Comparison of ENCODE assay signal across 8 cellular contexts in genomic region chr9:107282759-107283620, GRCh38. TPM values are rescaled to one million over a fixed set of nuclear protein-coding genes. Genes with fewer than 3 reads are reported as not detected.
DNase-seq lines count a peak whose midpoint lies in the region; ATAC-seq and TF ChIP-seq lines count a peak whose summit lies in the region.

Gene RAD23B (plus strand): TSS chr9:107283279. CDS start chr9:107283630, 351 bp downstream.

- no peaks in the 10 kb centered on the region for H3K9me3 ChIP-seq in CD8-positive, alpha-beta T cell (ENCODE audit: low read length)
- no peaks in the 10 kb centered on the region for H3K9me3 ChIP-seq in lung (ENCODE audit: control insufficient read depth in 2 of 2, insufficient read depth in 1 of 2, low read length in 1 of 2)

- WGBS in lung, 2 donors: 0% methylated on average over 91 to 100 of the region's 100 CpGs

- H3K4me1 ChIP-seq in CD8-positive, alpha-beta T cell (ENCODE audit: insufficient read depth, low read length): peaks cover 37% of the 10 kb centered on the region
- peaks cover 2 to 4% of the 10 kb centered on the region in 2 donors for H3K4me1 ChIP-seq in lung (ENCODE audit: control insufficient read depth in 2 of 2, insufficient read depth in 2 of 2, low read length in 2 of 2)

- H3K9me3 Mint-ChIP-seq in CD8-positive, alpha-beta T cell: no peaks in the 10 kb centered on the region

- H3K27ac Mint-ChIP-seq in CD8-positive, alpha-beta T cell: peak within 1 kb of the TSS; percentile 94

- intact Hi-C loops in CD8-positive, alpha-beta T cell (cut with DNase I, micrococcal nuclease): loop anchor here (1.0 to 10.0 kb wide), 7 partner anchors 34 to 1836 kb away; partner anchors contain the start of genes ABITRAM (in 2 of the 2), ELP1 (in 2 of the 2), TMEM38B (in 2 of the 2) and TMEM245 (in 1 of the 2)

- peak; percentile 96 to 99 (median 97) for DNase-seq in CD8-positive, alpha-beta T cell
- DNase-seq in HS-27A (ENCODE audit: low read depth) (peak; percentile 92), NK-92 (lab: John Stamatoyannopoulos, UW; ENCODE audit: unreplicated experiment) (peak; percentile 86), lung (ENCODE audit: low spot score) (peak; percentile 98)
- DNase-seq in activated CD8-positive, alpha-beta memory T cell treated with anti-CD3 and anti-CD28 coated beads for 1 hour (ENCODE audit: extremely low read depth in 1 of 2, low read depth in 1 of 2): peak; percentile 93 to 98
- DNase-seq in effector CD4-positive, alpha-beta T cell: peak; percentile 97
- DNase-seq in stimulated activated CD4-positive, alpha-beta T cell treated with anti-CD3 and anti-CD28 coated beads, TNF-alpha, amount 100 ng/mL, for 4 hours (ENCODE audit: low read depth in 3 of 3): peak; percentile 98 to 99 (median 98)

- H3K4me3 ChIP-seq in CD8-positive, alpha-beta T cell (ENCODE audit: low read depth, low read length): peak within 1 kb of the TSS; percentile 69
- peak within 1 kb of the TSS; percentile 98 for H3K4me3 ChIP-seq in lung

- H3K27ac ChIP-seq in CD8-positive, alpha-beta T cell (ENCODE audit: low read depth, low read length): peak within 1 kb of the TSS; percentile 81
- peak within 1 kb of the TSS; percentile 99 to 100 for H3K27ac ChIP-seq in lung (ENCODE audit: low read depth in 1 of 2, low read length in 1 of 2)

- CTCF ChIA-PET in CD8-positive, alpha-beta T cell (lab: Charles Lee): interaction anchor here (1.2 to 2.8 kb wide), 4 partner anchors 16 to 61 kb away, joined by 3 to 14 read pairs (median 4); no protein-coding TSS in a partner anchor

- POLR2A ChIA-PET in CD8-positive, alpha-beta T cell (lab: Charles Lee): interaction anchor here (0.8 to 1.6 kb wide), 6 partner anchors 10 to 58 kb away, joined by 3 to 7 read pairs (median 4); no protein-coding TSS in a partner anchor

- no peaks in the 10 kb centered on the region for H3K27me3 Mint-ChIP-seq in CD8-positive, alpha-beta T cell (ENCODE audit: low read depth)

- H3K27me3 ChIP-seq in CD8-positive, alpha-beta T cell (ENCODE audit: insufficient read depth, low read length): no peaks in the 10 kb centered on the region
- no peaks in the 10 kb centered on the region for H3K27me3 ChIP-seq in lung (ENCODE audit: control insufficient read depth, insufficient read depth)

- peaks cover 42% of the 10 kb centered on the region for H3K4me1 Mint-ChIP-seq in CD8-positive, alpha-beta T cell (ENCODE audit: low read depth)

- ATAC-seq in CD8-positive, alpha-beta T cell: peak; percentile 87
- ATAC-seq in GM19467 (IDR thresholded peaks at IDR 0.05; ENCODE audit: unreplicated experiment): peak; percentile 91
- peak; percentile 94 for ATAC-seq in lung (ENCODE audit: insufficient read depth, low FRiP score)

- no peaks in the 10 kb centered on the region for H3K36me3 ChIP-seq in CD8-positive, alpha-beta T cell (ENCODE audit: insufficient read depth, low read length)
- H3K36me3 ChIP-seq in lung (ENCODE audit: control insufficient read depth in 2 of 2, insufficient read depth in 2 of 2, low read length in 2 of 2): no peaks in the 10 kb centered on the region

- TF ChIP-seq CTCF in CD8-positive, alpha-beta T cell (IDR thresholded peaks at IDR 0.05): no peak
- no peak for TF ChIP-seq CTCF in lung (IDR thresholded peaks at IDR 0.05; ENCODE audit: control extremely low read depth, extremely low read depth)

- H3K4me3 Mint-ChIP-seq in CD8-positive, alpha-beta T cell: peak within 1 kb of the TSS; percentile 96

- peaks cover 8% of the 10 kb centered on the region for H3K36me3 Mint-ChIP-seq in CD8-positive, alpha-beta T cell

RNA-seq across cellular contexts. Expression of gene RAD23B, which starts in this region (rescaled TPM):
- 10 to 100 TPM; 82.9 to 91.0 TPM for total RNA-seq in CD8-positive, alpha-beta T cell
- 100 to 1,000 TPM in 1 of 2 donors, 10 to 100 TPM in 1; 66.0 to 114 TPM for total RNA-seq in lung
- polyA plus RNA-seq in lung: 10 to 100 TPM; 37.9 to 58.6 TPM

Comparison
In these comparisons a context has a peak if more than half of its experiments do, and no peak if none do; other contexts are left out.
1. Peak in every context shown above with its lines: DNase-seq, ATAC-seq, H3K4me3 ChIP-seq and H3K27ac ChIP-seq.